23 cellular contexts compared by ENCODE assay signal in the genomic region with DNA sequence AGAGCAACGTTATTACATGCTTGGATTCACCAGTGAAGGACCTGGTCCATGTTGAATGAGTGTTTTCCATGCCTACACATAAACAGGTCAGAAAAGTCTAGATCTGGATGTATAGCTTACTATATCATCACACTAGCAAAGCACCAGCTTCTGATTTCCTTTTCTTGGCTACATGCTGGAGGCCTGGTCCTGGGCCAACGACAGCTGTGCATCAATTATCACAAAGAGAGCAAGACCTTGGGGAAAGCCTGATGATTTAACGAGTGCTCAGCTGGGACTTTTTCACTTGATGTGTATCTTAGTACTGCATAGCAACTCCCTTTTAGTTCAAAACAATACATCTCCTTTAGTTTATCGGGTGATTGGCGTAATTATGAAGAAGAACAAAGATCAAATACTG.
DNase-seq lines count a peak whose midpoint lies in the region; ATAC-seq and TF ChIP-seq lines count a peak whose summit lies in the region.
"Had no signal": no experiment of that assay in that cellular context is flagged by ENCODE, and none has a peak within 500 bp of the region (broad histone marks: within the 10 kb centered on the region; RNA-seq: fewer than 3 reads in every experiment).

No MANE protein-coding gene starts in this region.

- no peaks in the 10 kb centered on the region for H3K27me3 Mint-ChIP-seq in neural progenitor cell (ENCODE audit: insufficient read depth, low read depth)
- no peaks in the 10 kb centered on the region for H3K27me3 Mint-ChIP-seq in activated T-helper 17 cell treated with anti-CD3 and anti-CD28 coated beads, Interleukin-2, amount 50 U/mL, for 72 hours
- H3K27me3 Mint-ChIP-seq: T-cell had no signal

- TF ChIP-seq CTCF in neural progenitor cell (IDR thresholded peaks at IDR 0.05) (no peak), suprapubic skin (IDR thresholded peaks at IDR 0.05) (no peak)

- H3K4me1 Mint-ChIP-seq in neural progenitor cell, result peaks cover 4% of the 10 kb centered on the region
- H3K4me1 Mint-ChIP-seq in activated T-helper 17 cell treated with anti-CD3 and anti-CD28 coated beads, Interleukin-2, amount 50 U/mL, for 72 hours, result no peaks in the 10 kb centered on the region
- H3K4me1 Mint-ChIP-seq: T-cell had no signal

- H3K79me2 ChIP-seq in neural progenitor cell (ENCODE audit: low read depth), result no peaks in the 10 kb centered on the region

- H3K9me3 ChIP-seq in neural progenitor cell (ENCODE audit: low read depth), result no peaks in the 10 kb centered on the region
- H3K9me3 ChIP-seq in suprapubic skin, result no peaks in the 10 kb centered on the region
- H3K9me3 ChIP-seq: MG63 had no signal

- no peaks in the 10 kb centered on the region for H4K20me1 ChIP-seq in neural progenitor cell (ENCODE audit: low read depth)

- peaks cover 2% of the 10 kb centered on the region for H3K36me3 Mint-ChIP-seq in neural progenitor cell
- H3K36me3 Mint-ChIP-seq in activated T-helper 17 cell treated with anti-CD3 and anti-CD28 coated beads, Interleukin-2, amount 50 U/mL, for 72 hours (ENCODE audit: low read depth), result no peaks in the 10 kb centered on the region
- H3K36me3 Mint-ChIP-seq: T-cell had no signal

- H3K36me3 ChIP-seq in neural progenitor cell (no peaks in the 10 kb centered on the region), suprapubic skin (no peaks in the 10 kb centered on the region)
- H3K36me3 ChIP-seq: MG63 had no signal

- H3K27ac ChIP-seq in neural progenitor cell, result no peak overlapping the region
- H3K27ac ChIP-seq in suprapubic skin, result no peak overlapping the region
- H3K27ac ChIP-seq: GM23248, PC-9 had no signal

- H3K4me2 ChIP-seq in neural progenitor cell, result no peak overlapping the region
- H3K4me2 ChIP-seq: PC-9 had no signal

- TF ChIP-seq EP300 in suprapubic skin (IDR thresholded peaks at IDR 0.05), result no peak

- peak overlapping the region; percentile 28 for H2AFZ ChIP-seq in neural progenitor cell (replicated peaks)
- H2AFZ ChIP-seq: GM23248, PC-9 had no signal

- no peak overlapping the region for H3K27ac Mint-ChIP-seq in neural progenitor cell
- no peak overlapping the region for H3K27ac Mint-ChIP-seq in activated T-helper 17 cell treated with anti-CD3 and anti-CD28 coated beads, Interleukin-2, amount 50 U/mL, for 72 hours
- H3K27ac Mint-ChIP-seq: T-cell had no signal

- no peak for TF ChIP-seq POLR2A in suprapubic skin (IDR thresholded peaks at IDR 0.05)

- no peak for ATAC-seq in activated T-helper 17 cell treated with anti-CD3 and anti-CD28 coated beads, Interleukin-2, amount 50 U/mL, for 72 hours (replicated peaks)
- ATAC-seq: GM12878, Right ventricle myocardium inferior, T-cell had no signal

- no peak overlapping the region for H3K4me3 Mint-ChIP-seq in neural progenitor cell
- H3K4me3 Mint-ChIP-seq in activated T-helper 17 cell treated with anti-CD3 and anti-CD28 coated beads, Interleukin-2, amount 50 U/mL, for 72 hours, result no peak overlapping the region
- H3K4me3 Mint-ChIP-seq: T-cell had no signal

- H3K9me3 Mint-ChIP-seq in neural progenitor cell, result peaks cover 2% of the 10 kb centered on the region
- peaks cover 12% of the 10 kb centered on the region for H3K9me3 Mint-ChIP-seq in activated T-helper 17 cell treated with anti-CD3 and anti-CD28 coated beads, Interleukin-2, amount 50 U/mL, for 72 hours

- DNase-seq in D341Med (ENCODE audit: low spot score), result peak; percentile 60
- DNase-seq in NCI-H1105 (lab: John Stamatoyannopoulos, UW), result peak; percentile 21
- peak; percentile 81 to 85 for DNase-seq in NCI-H524 (lab: John Stamatoyannopoulos, UW)
- DNase-seq in neural progenitor cell (ENCODE audit: low spot score), result no peak
- DNase-seq in SHP77 treated with DMSO at 0.1 percent for 48 hours (lab: John Stamatoyannopoulos, UW), result no peak
- DNase-seq in suprapubic skin (ENCODE audit: low spot score in 2 of 2), result no peak
- DNase-seq in COLO829 (ENCODE audit: low spot score), result no peak
- DNase-seq: DMS79, EL, GDM1, GM23248, H7, IMR-90, KG1, MG63, NCI-H1417, NCI-H187, NCI-H2081 treated with DMSO at 0.1 percent for 48 hours, PC-9, T-cell had no signal

- no peak overlapping the region for H3K9ac ChIP-seq in neural progenitor cell
- H3K9ac ChIP-seq: GM23248 had no signal

- H3K4me1 ChIP-seq in neural progenitor cell, result no peaks in the 10 kb centered on the region
- H3K4me1 ChIP-seq in suprapubic skin, result no peaks in the 10 kb centered on the region

- H3F3A ChIP-seq in neural progenitor cell (ENCODE audit: low read depth), result no peaks in the 10 kb centered on the region

- H3K27me3 ChIP-seq in neural progenitor cell (no peaks in the 10 kb centered on the region), suprapubic skin (no peaks in the 10 kb centered on the region)
- H3K27me3 ChIP-seq: MG63 had no signal

- H3K4me3 ChIP-seq in neural progenitor cell (no peak overlapping the region), suprapubic skin (no peak overlapping the region)
- H3K4me3 ChIP-seq: GM12878, GM23248, MG63, PC-9 had no signal

- 28% methylated on average over 5 of the region's 5 CpGs for WGBS in suprapubic skin

Comparison
In these comparisons a context has a peak if more than half of its experiments do, and no peak if none do; other contexts are left out.
1. DNase-seq: peak in D341Med (single experiment), NCI-H1105 (single experiment) and NCI-H524 (2 of 2); none in neural progenitor cell (single experiment), SHP77 treated with DMSO at 0.1 percent for 48 hours (single experiment), suprapubic skin (0 of 2) and COLO829 (single experiment).